ENCODE assay signal across 22 cellular contexts in genomic region chr3:14518893-14519292, GRCh38. TPM values are rescaled to one million over a fixed set of nuclear protein-coding genes. Genes with fewer than 3 reads are reported as not detected.
"Had no signal": no experiment of that assay in that cellular context is flagged by ENCODE, and none has a peak within 500 bp of the region (broad histone marks: within the 10 kb centered on the region; RNA-seq: fewer than 3 reads in every experiment).

No MANE protein-coding gene starts in this region.

- DNase-seq: cerebellar nuclear complex; colonic mucosa; dermis blood vessel endothelial cell; esophagus squamous epithelium; foreskin fibroblast; immature natural killer cell; kidney; left cardiac atrium; mesendoderm; naive B cell; stimulated activated CD4-positive, alpha-beta T cell treated with anti-CD3 and anti-CD28 coated beads, Interleukin-2, amount 100 ng/mL, for 24 hours; stimulated activated CD4-positive, alpha-beta T cell treated with anti-CD3 and anti-CD28 coated beads, Interleukin-4, amount 100 ng/mL, for 4 hours; stimulated activated naive B cell treated with anti-CD40 and anti-IgM and Interleukin-4, amounts not matched to agents 10 μg/mL and 1 μg/mL and 100 μg/mL, for 72 hours; stomach; thyroid gland had no signal

- H3K4me3 Mint-ChIP-seq: immature natural killer cell; stimulated activated naive B cell treated with anti-CD40 and anti-IgM and Interleukin-4, amounts not matched to agents 10 μg/mL and 1 μg/mL and 100 μg/mL, for 72 hours; type B pancreatic cell had no signal

- H3K27ac ChIP-seq: colonic mucosa, esophagus squamous epithelium, ovary, right lobe of liver, skin epidermis, stomach, thyroid gland had no signal

- H3K27ac Mint-ChIP-seq: immature natural killer cell; progenitor cell of endocrine pancreas; stimulated activated naive B cell treated with anti-CD40 and anti-IgM and Interleukin-4, amounts not matched to agents 10 μg/mL and 1 μg/mL and 100 μg/mL, for 72 hours; type B pancreatic cell had no signal

- H3K4me1 ChIP-seq: colonic mucosa, esophagus squamous epithelium, right lobe of liver, stomach, thyroid gland had no signal

- H3K27me3 Mint-ChIP-seq: progenitor cell of endocrine pancreas had no signal

- H3K9me3 Mint-ChIP-seq: stimulated activated naive B cell treated with anti-CD40 and anti-IgM and Interleukin-4, amounts not matched to agents 10 μg/mL and 1 μg/mL and 100 μg/mL, for 72 hours; type B pancreatic cell had no signal

- H3K9me3 ChIP-seq: colonic mucosa, esophagus squamous epithelium, ovary, right lobe of liver, stomach, thyroid gland had no signal

- H3K4me1 Mint-ChIP-seq: immature natural killer cell; naive B cell; stimulated activated naive B cell treated with anti-CD40 and anti-IgM and Interleukin-4, amounts not matched to agents 10 μg/mL and 1 μg/mL and 100 μg/mL, for 72 hours had no signal

- ATAC-seq: left cardiac atrium; right lobe of liver; stimulated activated naive B cell treated with anti-CD40 and anti-IgM and Interleukin-4, amounts not matched to agents 10 μg/mL and 1 μg/mL and 100 μg/mL, for 72 hours had no signal

- H3K27me3 ChIP-seq: colonic mucosa, esophagus squamous epithelium, ovary, right lobe of liver, stomach, thyroid gland had no signal

- H3K36me3 Mint-ChIP-seq: immature natural killer cell; naive B cell; stimulated activated naive B cell treated with anti-CD40 and anti-IgM and Interleukin-4, amounts not matched to agents 10 μg/mL and 1 μg/mL and 100 μg/mL, for 72 hours; type B pancreatic cell had no signal

- H3K4me3 ChIP-seq: colonic mucosa, esophagus squamous epithelium, ovary, right lobe of liver, skin epidermis, stomach, thyroid gland had no signal

- H3K36me3 ChIP-seq: colonic mucosa, esophagus squamous epithelium, ovary, right lobe of liver, stomach, thyroid gland had no signal

RNA-seq across cellular contexts. Expression of gene GRIP2, which starts 21.2 kb away (rescaled TPM):
- total RNA-seq: epithelial cell of proximal tubule, lung microvascular endothelial cell had no signal
- polyA plus RNA-seq: immature natural killer cell had no signal
